In genomic region chr18:58515175-58515574, GRCh38 we compare ENCODE assay signal across 24 cellular contexts.
"Had no signal": no experiment of that assay in that cellular context is flagged by ENCODE, and none has a peak within 500 bp of the region (broad histone marks: within the 10 kb centered on the region; RNA-seq: fewer than 3 reads in every experiment).

No MANE protein-coding gene starts in this region.

- H3K27ac Mint-ChIP-seq: activated CD8-positive, alpha-beta T cell treated with anti-CD3 and anti-CD28 coated beads for 36 hours; activated naive CD4-positive, alpha-beta T cell treated with anti-CD3 and anti-CD28 coated beads, Interleukin-2, amount 10 ng/mL, durations not matched to agents 7 days and 5 days; activated naive CD4-positive, alpha-beta T cell treated with anti-CD3 and anti-CD28 coated beads, Interleukin-2, amount 50 U/mL, for 72 hours; activated naive CD8-positive, alpha-beta T cell treated with anti-CD3 and anti-CD28 coated beads, Interleukin-2, amount 10 ng/mL, durations not matched to agents 7 days and 5 days; activated T-helper 17 cell treated with anti-CD3 and anti-CD28 coated beads, Interleukin-2, amount 50 U/mL, for 72 hours; effector memory CD8-positive, alpha-beta T cell had no signal

- H3K9me3 Mint-ChIP-seq: activated CD8-positive, alpha-beta T cell treated with anti-CD3 and anti-CD28 coated beads for 36 hours; activated naive CD4-positive, alpha-beta T cell treated with anti-CD3 and anti-CD28 coated beads, Interleukin-2, amount 10 ng/mL, durations not matched to agents 7 days and 5 days; activated T-cell treated with anti-CD3 and anti-CD28 coated beads, Interleukin-2, amount 50 U/mL, for 4 hours; activated T-helper 17 cell treated with anti-CD3 and anti-CD28 coated beads, Interleukin-2, amount 50 U/mL, for 72 hours; effector memory CD8-positive, alpha-beta T cell had no signal

- ATAC-seq: activated CD8-positive, alpha-beta T cell treated with anti-CD3 and anti-CD28 coated beads for 36 hours; activated naive CD4-positive, alpha-beta T cell treated with anti-CD3 and anti-CD28 coated beads, Interleukin-2, amount 50 U/mL, for 72 hours; activated T-cell treated with anti-CD3 and anti-CD28 coated beads, Interleukin-2, amount 50 U/mL, for 4 hours; activated T-helper 17 cell treated with anti-CD3 and anti-CD28 coated beads, Interleukin-2, amount 50 U/mL, for 72 hours; effector memory CD8-positive, alpha-beta T cell; gastroesophageal sphincter had no signal

- H3K4me3 Mint-ChIP-seq: activated CD8-positive, alpha-beta T cell treated with anti-CD3 and anti-CD28 coated beads for 36 hours; activated naive CD4-positive, alpha-beta T cell treated with anti-CD3 and anti-CD28 coated beads, Interleukin-2, amount 10 ng/mL, durations not matched to agents 7 days and 5 days; activated naive CD8-positive, alpha-beta T cell treated with anti-CD3 and anti-CD28 coated beads, Interleukin-2, amount 10 ng/mL, durations not matched to agents 7 days and 5 days; activated T-cell treated with anti-CD3 and anti-CD28 coated beads, Interleukin-2, amount 50 U/mL, for 4 hours; activated T-helper 17 cell treated with anti-CD3 and anti-CD28 coated beads, Interleukin-2, amount 50 U/mL, for 72 hours; brain; effector memory CD8-positive, alpha-beta T cell had no signal

- H3K4me1 Mint-ChIP-seq: activated naive CD4-positive, alpha-beta T cell treated with anti-CD3 and anti-CD28 coated beads, Interleukin-2, amount 10 ng/mL, durations not matched to agents 7 days and 5 days; activated T-helper 17 cell treated with anti-CD3 and anti-CD28 coated beads, Interleukin-2, amount 50 U/mL, for 72 hours had no signal

- H3K9me3 ChIP-seq: ascending aorta, breast epithelium, esophagus squamous epithelium, gastroesophageal sphincter had no signal

- H3K36me3 Mint-ChIP-seq: activated naive CD4-positive, alpha-beta T cell treated with anti-CD3 and anti-CD28 coated beads, Interleukin-2, amount 10 ng/mL, durations not matched to agents 7 days and 5 days; activated naive CD4-positive, alpha-beta T cell treated with anti-CD3 and anti-CD28 coated beads, Interleukin-2, amount 50 U/mL, for 72 hours; activated naive CD8-positive, alpha-beta T cell treated with anti-CD3 and anti-CD28 coated beads, Interleukin-2, amount 10 ng/mL, durations not matched to agents 7 days and 5 days; brain had no signal

- DNase-seq: activated CD4-positive, alpha-beta T cell treated with anti-CD3 and anti-CD28 coated beads for 48 hours; activated CD4-positive, alpha-beta T cell treated with anti-CD3 and anti-CD28 coated beads, Interleukin-2, amount 50 U/mL, for 1 hour; activated CD4-positive, alpha-beta T cell treated with anti-CD3 and anti-CD28 coated beads, Interleukin-2, amount 50 U/mL, for 48 hours; activated CD8-positive, alpha-beta memory T cell treated with anti-CD3 and anti-CD28 coated beads for 24 hours; activated CD8-positive, alpha-beta T cell treated with anti-CD3 and anti-CD28 coated beads for 36 hours; activated effector memory CD4-positive, alpha-beta T cell treated with anti-CD3 and anti-CD28 coated beads, Interleukin-2, amount 50 U/mL, for 16 hours; activated naive CD4-positive, alpha-beta T cell; activated naive CD4-positive, alpha-beta T cell treated with anti-CD3 and anti-CD28 coated beads, Interleukin-2, amount 10 ng/mL, durations not matched to agents 7 days and 5 days; activated naive CD8-positive, alpha-beta T cell treated with anti-CD3 and anti-CD28 coated beads, Interleukin-2, amount 10 ng/mL, durations not matched to agents 7 days and 5 days; activated T-cell treated with anti-CD3 and anti-CD28 coated beads, Interleukin-2, amount 50 U/mL, for 4 hours; cortex of kidney; dermis blood vessel endothelial cell; effector CD4-positive, alpha-beta T cell; effector memory CD8-positive, alpha-beta T cell; esophagus squamous epithelium; foreskin melanocyte; T-helper 2 cell had no signal

- H3K4me3 ChIP-seq: ascending aorta, breast epithelium, esophagus squamous epithelium, gastroesophageal sphincter had no signal

- H3K27ac ChIP-seq: ascending aorta, breast epithelium, epithelial cell of prostate, esophagus squamous epithelium, gastroesophageal sphincter had no signal

- H3K4me1 ChIP-seq: ascending aorta, breast epithelium, gastroesophageal sphincter had no signal

- H3K27me3 ChIP-seq: ascending aorta, breast epithelium, esophagus squamous epithelium, gastroesophageal sphincter had no signal

- H3K36me3 ChIP-seq: ascending aorta, breast epithelium, esophagus squamous epithelium, gastroesophageal sphincter had no signal
